9 cellular contexts compared by ENCODE assay signal in genomic region chr15:53962646-53963561, GRCh38. TPM values are rescaled to one million over a fixed set of nuclear protein-coding genes. Genes with fewer than 3 reads are reported as not detected.
A peak's percentile ranks its signal among the peaks of the same experiment; 100 is the strongest.
DNase-seq lines count a peak whose midpoint lies in the region; ATAC-seq and TF ChIP-seq lines count a peak whose summit lies in the region.
"Had no signal": no experiment of that assay in that cellular context is flagged by ENCODE, and none has a peak within 500 bp of the region (broad histone marks: within the 10 kb centered on the region; RNA-seq: fewer than 3 reads in every experiment).

No MANE protein-coding gene starts in this region.

- no peak overlapping the region for H3K4me3 Mint-ChIP-seq in activated CD4-positive, alpha-beta T cell treated with anti-CD3 and anti-CD28 coated beads, Interleukin-2, amount 10 ng/mL, durations not matched to agents 24 days and 14 days
- no peak overlapping the region for H3K4me3 Mint-ChIP-seq in neural crest cell
- H3K4me3 Mint-ChIP-seq: naive thymus-derived CD8-positive, alpha-beta T cell had no signal

- H3K9me3 Mint-ChIP-seq in activated CD4-positive, alpha-beta T cell treated with anti-CD3 and anti-CD28 coated beads, Interleukin-2, amount 10 ng/mL, durations not matched to agents 24 days and 14 days = no peaks in the 10 kb centered on the region
- H3K9me3 Mint-ChIP-seq in neural crest cell = no peaks in the 10 kb centered on the region

- ATAC-seq in HG03571 (IDR thresholded peaks at IDR 0.05; ENCODE audit: unreplicated experiment) = no peak
- ATAC-seq: naive thymus-derived CD8-positive, alpha-beta T cell had no signal

- H3K27ac Mint-ChIP-seq in activated CD4-positive, alpha-beta T cell treated with anti-CD3 and anti-CD28 coated beads, Interleukin-2, amount 10 ng/mL, durations not matched to agents 24 days and 14 days = no peak overlapping the region
- H3K27ac Mint-ChIP-seq in neural crest cell (ENCODE audit: unreplicated experiment) = no peak overlapping the region
- H3K27ac Mint-ChIP-seq: naive thymus-derived CD8-positive, alpha-beta T cell had no signal

- H3K27me3 Mint-ChIP-seq in activated CD4-positive, alpha-beta T cell treated with anti-CD3 and anti-CD28 coated beads, Interleukin-2, amount 10 ng/mL, durations not matched to agents 24 days and 14 days = no peaks in the 10 kb centered on the region
- H3K27me3 Mint-ChIP-seq in neural crest cell (ENCODE audit: low read depth) = peaks cover 42% of the 10 kb centered on the region

- no peaks in the 10 kb centered on the region for H3K4me1 Mint-ChIP-seq in activated CD4-positive, alpha-beta T cell treated with anti-CD3 and anti-CD28 coated beads, Interleukin-2, amount 10 ng/mL, durations not matched to agents 24 days and 14 days
- H3K4me1 Mint-ChIP-seq in neural crest cell = no peaks in the 10 kb centered on the region

- intact Hi-C loops in activated CD4-positive, alpha-beta T cell treated with anti-CD3 and anti-CD28 coated beads, Interleukin-2, amount 10 ng/mL, durations not matched to agents 24 days and 14 days (cut with micrococcal nuclease) = no loop called here

- TF ChIP-seq CTCF in neural crest cell (conservative IDR thresholded peaks at IDR 0.05) = peak; percentile 82

- peak; percentile 61 for DNase-seq in activated CD4-positive, alpha-beta T cell treated with anti-CD3 and anti-CD28 coated beads, Interleukin-2, amount 10 ng/mL, durations not matched to agents 24 days and 14 days
- DNase-seq in activated CD4-positive, alpha-beta T cell treated with anti-CD3 and anti-CD28 coated beads, Interleukin-2, amount 50 U/mL, for 4 hours = no peak
- peak; percentile 6 for DNase-seq in NCI-H510A (lab: John Stamatoyannopoulos, UW)
- DNase-seq in cerebellum (ENCODE audit: low spot score) = peak; percentile 38
- peak; percentile 47 for DNase-seq in neural crest cell (ENCODE audit: low read depth, low spot score)
- DNase-seq in NCI-H187 treated with DMSO at 0.1 percent for 48 hours (lab: John Stamatoyannopoulos, UW) = no peak
- no peak for DNase-seq in NCI-H1048 (lab: John Stamatoyannopoulos, UW)

- H3K36me3 Mint-ChIP-seq in activated CD4-positive, alpha-beta T cell treated with anti-CD3 and anti-CD28 coated beads, Interleukin-2, amount 10 ng/mL, durations not matched to agents 24 days and 14 days (ENCODE audit: low read depth) = no peaks in the 10 kb centered on the region
- no peaks in the 10 kb centered on the region for H3K36me3 Mint-ChIP-seq in neural crest cell (ENCODE audit: low read depth)
- H3K36me3 Mint-ChIP-seq: naive thymus-derived CD8-positive, alpha-beta T cell had no signal

RNA-seq across cellular contexts. Expression of gene UNC13C, which starts 15.3 kb away (rescaled TPM):
- total RNA-seq in activated CD4-positive, alpha-beta T cell treated with anti-CD3 and anti-CD28 coated beads, Interleukin-2, amount 10 ng/mL, durations not matched to agents 24 days and 14 days = not detected in 2 replicates
- total RNA-seq in cerebellum = 69.0 TPM
- total RNA-seq in neural crest cell = 1.3 and 1.5 TPM in 2 replicates
- total RNA-seq: naive thymus-derived CD8-positive, alpha-beta T cell had no signal

Comparison
In these comparisons a context has a peak if more than half of its experiments do, and no peak if none do; other contexts are left out.
1. DNase-seq: peak in activated CD4-positive, alpha-beta T cell treated with anti-CD3 and anti-CD28 coated beads, Interleukin-2, amount 10 ng/mL, durations not matched to agents 24 days and 14 days (single experiment), NCI-H510A (single experiment), cerebellum (single experiment) and neural crest cell (single experiment); none in activated CD4-positive, alpha-beta T cell treated with anti-CD3 and anti-CD28 coated beads, Interleukin-2, amount 50 U/mL, for 4 hours (0 of 2), NCI-H187 treated with DMSO at 0.1 percent for 48 hours (single experiment) and NCI-H1048 (single experiment).
2. RNA of gene UNC13C, which starts 15.3 kb away (total RNA-seq): 69.0 TPM in cerebellum (single experiment); 1.3 to 1.5 TPM in neural crest cell and not detected in activated CD4-positive, alpha-beta T cell treated with anti-CD3 and anti-CD28 coated beads, Interleukin-2, amount 10 ng/mL, durations not matched to agents 24 days and 14 days; every median in the first group is over 10 times any median in the second.